ENCODE assay signal across 17 cellular contexts in genomic region chr22:49534386-49534785, GRCh38.
DNase-seq lines count a peak whose midpoint lies in the region; ATAC-seq, FAIRE-seq and TF ChIP-seq lines count a peak whose summit lies in the region.
"Had no signal": no experiment of that assay in that cellular context is flagged by ENCODE, and none has a peak within 500 bp of the region (broad histone marks: within the 10 kb centered on the region; RNA-seq: fewer than 3 reads in every experiment).

No MANE protein-coding gene starts in this region.

- POLR2A ChIA-PET in H1 (lab: Charles Lee; ENCODE audit: partially characterized antibody): interaction anchor here (1.7 kb wide), 1 partner anchor 21 kb away, joined by 5 read pairs; no protein-coding TSS in a partner anchor

- TF ChIP-seq EP300 in H1 (IDR thresholded peaks at IDR 0.05; ENCODE audit: borderline replicate concordance in 1 of 2, low read depth in 2 of 2, low read length in 2 of 2): no peak

- peak; percentile 82 for DNase-seq in NCI-H82 (lab: John Stamatoyannopoulos, UW)
- DNase-seq in NCI-H82 treated with DMSO at 0.1 percent for 48 hours (lab: John Stamatoyannopoulos, UW; ENCODE audit: unreplicated experiment): no peak
- DNase-seq in H1 (ENCODE audit: low read depth in 1 of 2, low spot score in 2 of 2): no peak
- DNase-seq in neuronal stem cell (ENCODE audit: low spot score): no peak
- DNase-seq in upper lobe of right lung: peak; percentile 32
- no peak for DNase-seq in NCI-H128 (lab: John Stamatoyannopoulos, UW; ENCODE audit: unreplicated experiment)
- DNase-seq: CD4-positive, alpha-beta memory T cell; DMS79; HCEC 1CT; NCI-H1105 treated with DMSO at 0.1 percent for 48 hours; NCI-H187; NCI-H774 had no signal

- H3K18ac ChIP-seq in H1 (ENCODE audit: extremely low read depth, low read length) (no peak overlapping the region; the same call in 1 of the 2 replicates), neuronal stem cell (ENCODE audit: low read length) (no peak overlapping the region)

- 0 out of 2 replicates have a peak overlapping the region, but pooled peaks have one; percentile 85 for H2BK15ac ChIP-seq in H1 (ENCODE audit: low read length)
- H2BK15ac ChIP-seq in neuronal stem cell (ENCODE audit: low read length): no peak overlapping the region

- H4K91ac ChIP-seq in H1 (replicated peaks; ENCODE audit: insufficient read length, low read length) (peak overlapping the region; percentile 52), neuronal stem cell (ENCODE audit: low read depth, low read length, poor library complexity) (no peak overlapping the region)

- CTCF ChIA-PET in H1 (lab: Charles Lee; ENCODE audit: partially characterized antibody): interaction anchor here (1.1 to 1.8 kb wide), 4 partner anchors 14 to 100 kb away, joined by 3 to 5 read pairs (median 4); no protein-coding TSS in a partner anchor

- H2BK12ac ChIP-seq in H1 (ENCODE audit: low read depth, low read length) (peak overlapping the region; percentile 20; the same call in 1 of the 2 replicates), neuronal stem cell (ENCODE audit: low read length) (no peak overlapping the region)

- no peak overlapping the region for H3K9ac ChIP-seq in H1 (replicated peaks in 1 of 4; ENCODE audit: extremely low read depth in 1 of 4, low read depth in 3 of 4, low read length in 3 of 4)
- no peak overlapping the region for H3K9ac ChIP-seq in neuronal stem cell (ENCODE audit: low read depth, low read length, poor library complexity)

- H3K23ac ChIP-seq in H1 (ENCODE audit: insufficient read length): no peak overlapping the region
- no peak overlapping the region for H3K23ac ChIP-seq in neuronal stem cell (ENCODE audit: low read depth, low read length, poor library complexity)

- TF ChIP-seq POLR2A in H1 (IDR thresholded peaks at IDR 0.05; ENCODE audit: control extremely low read depth in 1 of 2, low read depth in 2 of 2, low read length in 2 of 2): no peak

- no peak overlapping the region for H3K14ac ChIP-seq in H1 (ENCODE audit: insufficient read length)
- H3K14ac ChIP-seq in neuronal stem cell (ENCODE audit: low read length): no peak overlapping the region

- no peaks in the 10 kb centered on the region for H3K23me2 ChIP-seq in H1 (ENCODE audit: low read depth, low read length)

- ATAC-seq in upper lobe of right lung (no peak), HG03280 (IDR thresholded peaks at IDR 0.05; ENCODE audit: unreplicated experiment) (no peak), GM19351 (IDR thresholded peaks at IDR 0.05; ENCODE audit: unreplicated experiment) (no peak)

- H3K27ac ChIP-seq in H1 (ENCODE audit: low read depth, low read length): no peak overlapping the region
- no peak overlapping the region for H3K27ac ChIP-seq in neuronal stem cell (replicated peaks; ENCODE audit: low read length)
- H3K27ac ChIP-seq in upper lobe of right lung: no peak overlapping the region
- H3K27ac ChIP-seq: 22Rv1, HL-60 had no signal

- H3K79me2 ChIP-seq in H1 (ENCODE audit: control insufficient read depth in 1 of 2, insufficient read depth in 2 of 2, low read length in 2 of 2): no peaks in the 10 kb centered on the region

- TF ChIP-seq RAD21 in H1 (IDR thresholded peaks at IDR 0.05 in 1 of 2, conservative IDR thresholded peaks at IDR 0.05 in 1 of 2; ENCODE audit: low read depth in 2 of 2, low read length in 2 of 2): no peak

- H3K4me3 ChIP-seq in H1 (ENCODE audit: extremely low read depth in 1 of 4, insufficient read depth in 2 of 4, low read depth in 3 of 4, low read length in 4 of 4): no peak overlapping the region
- no peak overlapping the region for H3K4me3 ChIP-seq in neuronal stem cell (ENCODE audit: low read length in 2 of 2)
- H3K4me3 ChIP-seq in upper lobe of right lung: no peak overlapping the region

- H2BK20ac ChIP-seq in H1 (ENCODE audit: low read length): peak overlapping the region; percentile 11

- H2AK5ac ChIP-seq in H1 (ENCODE audit: low read depth, low read length) (no peak overlapping the region; the same call in 1 of the 2 replicates), neuronal stem cell (ENCODE audit: low read depth, low read length) (peak overlapping the region; percentile 34)

- WGBS in H1 (ENCODE audit: extremely low coverage in 1 of 2, insufficient coverage in 1 of 2, insufficient read length in 1 of 2, insufficient replicate concordance in 2 of 2, low coverage in 1 of 2, low lambda C conversion rate in 2 of 2, missing lambda C conversion rate in 1 of 2), 2 experiments: 87% methylated on average over 16 of the region's 16 CpGs; no CpG with 5 or more reads in 1 of the 2 experiments
- no CpG with 5 or more reads among the region's 16 CpGs for WGBS in neuronal stem cell (ENCODE audit: extremely low coverage in 2 of 2, insufficient read length in 2 of 2, insufficient replicate concordance in 1 of 2), 2 donors

- H3K9me3 ChIP-seq in H1 (ENCODE audit: insufficient read depth in 2 of 2, low read depth in 1 of 2, low read length in 1 of 2): no peaks in the 10 kb centered on the region; a peak in 1 of 4 replicates
- peaks cover 0 to 4% of the 10 kb centered on the region in 2 donors for H3K9me3 ChIP-seq in neuronal stem cell (replicated peaks in 1 of 2; ENCODE audit: control insufficient read depth in 2 of 2, insufficient read depth in 1 of 2, low read depth in 1 of 2, low read length in 2 of 2)
- no peaks in the 10 kb centered on the region for H3K9me3 ChIP-seq in upper lobe of right lung

- no peak for FAIRE-seq in H1 (lab: Jason Lieb, UNC)
- FAIRE-seq: HTR-8/SVneo had no signal

- no peak overlapping the region for H2AFZ ChIP-seq in H1 (ENCODE audit: low read length)
- no peak overlapping the region for H2AFZ ChIP-seq in neuronal stem cell (ENCODE audit: low read length)

- H3K4me2 ChIP-seq in H1 (ENCODE audit: insufficient read depth in 1 of 2, low read depth in 2 of 2, low read length in 2 of 2): no peak overlapping the region
- no peak overlapping the region for H3K4me2 ChIP-seq in neuronal stem cell (ENCODE audit: insufficient read depth, low read length, poor library complexity, severe bottlenecking)

- H3K79me1 ChIP-seq in H1 (ENCODE audit: low read depth, low read length): no peaks in the 10 kb centered on the region
- no peaks in the 10 kb centered on the region for H3K79me1 ChIP-seq in neuronal stem cell (ENCODE audit: low read depth, low read length)

- TF ChIP-seq CTCF in H1 (IDR thresholded peaks at IDR 0.05; ENCODE audit: control extremely low read depth in 1 of 3, insufficient read depth in 1 of 3, low read depth in 1 of 3, low read length in 3 of 3): no peak
- TF ChIP-seq CTCF in upper lobe of right lung (IDR thresholded peaks at IDR 0.05): no peak

- no peak overlapping the region for H3K4ac ChIP-seq in H1 (replicated peaks; ENCODE audit: insufficient read length, low read depth, low read length)
- H3K4ac ChIP-seq in neuronal stem cell (ENCODE audit: low read length): no peak overlapping the region

- H2BK5ac ChIP-seq in H1 (ENCODE audit: low read depth, low read length) (peak overlapping the region; percentile 4; the same call in 1 of the 2 replicates), neuronal stem cell (ENCODE audit: low read length) (no peak overlapping the region)

- H2BK120ac ChIP-seq in H1 (replicated peaks; ENCODE audit: low read depth, low read length) (peak overlapping the region; percentile 43), neuronal stem cell (ENCODE audit: low read depth, low read length) (no peak overlapping the region)

- intact Hi-C loops in upper lobe of right lung (cut with DNase I): no loop called here

- H4K5ac ChIP-seq in H1 (ENCODE audit: insufficient read length, low read depth, low read length): no peak overlapping the region

- H3K4me1 ChIP-seq in H1 (replicated peaks in 1 of 4; ENCODE audit: control insufficient read depth in 3 of 4, insufficient read depth in 4 of 4, low read length in 3 of 4): peaks cover 7 to 28% (median 13%) of the 10 kb centered on the region in 4 experiments
- H3K4me1 ChIP-seq in neuronal stem cell (ENCODE audit: control insufficient read depth in 2 of 2, insufficient read depth in 1 of 2, low read depth in 1 of 2, low read length in 2 of 2): peaks cover 5 to 12% of the 10 kb centered on the region in 2 donors
- no peaks in the 10 kb centered on the region for H3K4me1 ChIP-seq in upper lobe of right lung

- no peaks in the 10 kb centered on the region for H4K20me1 ChIP-seq in H1 (replicated peaks in 1 of 2; ENCODE audit: control insufficient read depth in 1 of 2, insufficient read depth in 2 of 2, low read length in 2 of 2)

- H3K56ac ChIP-seq in H1 (replicated peaks; ENCODE audit: insufficient read length, low read depth, low read length): no peak overlapping the region

- H3K36me3 ChIP-seq in H1 (ENCODE audit: control insufficient read depth in 2 of 4, insufficient read depth in 4 of 4, low read length in 3 of 4) (no peaks in the 10 kb centered on the region), neuronal stem cell (replicated peaks in 1 of 2; ENCODE audit: control insufficient read depth in 2 of 2, insufficient read depth in 2 of 2, low read length in 2 of 2) (no peaks in the 10 kb centered on the region), upper lobe of right lung (no peaks in the 10 kb centered on the region)

- H4K8ac ChIP-seq in H1 (ENCODE audit: extremely low read depth, insufficient read depth, low read length) (no peak overlapping the region), neuronal stem cell (ENCODE audit: low read depth, low read length) (no peak overlapping the region)

- H3K27me3 ChIP-seq in H1 (replicated peaks in 1 of 4; ENCODE audit: control insufficient read depth in 3 of 4, extremely low read depth in 1 of 4, insufficient read depth in 3 of 4, low read length in 3 of 4) (no peaks in the 10 kb centered on the region), neuronal stem cell (ENCODE audit: control insufficient read depth in 3 of 3, insufficient read depth in 3 of 3, low read depth in 1 of 3, low read length in 3 of 3) (peaks cover 0 to 9% (median 0%) of the 10 kb centered on the region in 3 experiments), upper lobe of right lung (no peaks in the 10 kb centered on the region)

TF ChIP-seq in H1, 55 proteins besides CTCF, POLR2A, EP300 and RAD21 (continues in another document):
- TF ChIP-seq SIRT6 (IDR thresholded peaks at IDR 0.05; ENCODE audit: low read length) (no peak), HDAC2 (IDR thresholded peaks at IDR 0.05; ENCODE audit: borderline replicate concordance in 1 of 2, low read depth in 2 of 2, low read length in 2 of 2) (no peak), CBX8 (IDR thresholded peaks at IDR 0.05; ENCODE audit: borderline replicate concordance, low read depth, low read length) (no peak), CEBPB (IDR thresholded peaks at IDR 0.05; ENCODE audit: low read depth, low read length) (no peak), SRF (IDR thresholded peaks at IDR 0.05; ENCODE audit: low read depth, low read length) (no peak), YY1 (IDR thresholded peaks at IDR 0.05; ENCODE audit: low read depth, low read length) (no peak), SP1 (IDR thresholded peaks at IDR 0.05; ENCODE audit: low read depth, low read length) (no peak)

Comparison
In these comparisons a context has a peak if more than half of its experiments do, and no peak if none do; other contexts are left out.
1. DNase-seq: peak in NCI-H82 (single experiment) and upper lobe of right lung (single experiment); none in NCI-H82 treated with DMSO at 0.1 percent for 48 hours (single experiment), H1 (0 of 2), neuronal stem cell (single experiment) and NCI-H128 (single experiment).